8 cellular contexts compared by ENCODE assay signal in the genomic region with DNA sequence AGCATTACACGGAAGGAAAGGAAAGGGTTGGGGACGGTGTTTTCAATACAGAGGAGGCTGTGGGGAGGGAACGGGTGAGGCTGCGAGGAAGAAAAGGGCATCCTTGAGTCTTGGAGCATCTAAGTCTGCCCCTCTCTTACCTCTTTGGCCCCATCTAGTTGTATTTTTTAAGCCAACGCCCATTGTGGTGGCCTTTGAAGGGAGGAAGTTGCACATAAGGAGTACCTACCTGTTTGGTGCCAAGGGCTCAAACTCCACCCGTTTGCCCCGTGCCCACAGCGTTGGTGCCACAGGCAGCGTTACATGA.
A peak's percentile ranks its signal among the peaks of the same experiment; 100 is the strongest.
DNase-seq lines count a peak whose midpoint lies in the region; ATAC-seq and TF ChIP-seq lines count a peak whose summit lies in the region.

No MANE protein-coding gene starts in this region.

- TF ChIP-seq POLR2A in tibial nerve (IDR thresholded peaks at IDR 0.05), result no peak

- peaks cover 0 to 19% (median 11%) of the 10 kb centered on the region in 4 donors for H3K4me1 ChIP-seq in tibial nerve

- H3K9me3 Mint-ChIP-seq in memory B cell, result no peaks in the 10 kb centered on the region

- H3K4me1 Mint-ChIP-seq in memory B cell, result peaks cover 11% of the 10 kb centered on the region

- peak; percentile 31 for ATAC-seq in memory B cell (ENCODE audit: low read depth)
- no peak for ATAC-seq in HG02571 (IDR thresholded peaks at IDR 0.05; ENCODE audit: unreplicated experiment)

- H3K4me3 Mint-ChIP-seq in memory B cell, result peak overlapping the region; percentile 35

- no peak for TF ChIP-seq EP300 in tibial nerve (IDR thresholded peaks at IDR 0.05)

- intact Hi-C loops in head of caudate nucleus (cut with DNase I), result no loop called here

- peaks cover 33% of the 10 kb centered on the region for H3K27me3 Mint-ChIP-seq in memory B cell

- peak; percentile 30 for DNase-seq in activated gamma-delta T cell treated with Interleukin-2 at 50 U/mL for 16 hours
- DNase-seq in activated gamma-delta T cell (lab: John Stamatoyannopoulos, UW), result no peak
- no peak for DNase-seq in astrocyte of the cerebellum (ENCODE audit: low read depth)
- no peak for DNase-seq in memory B cell (ENCODE audit: low spot score in 2 of 2)
- no peak for DNase-seq in tibial nerve (ENCODE audit: low spot score in 2 of 2)
- no peak for DNase-seq in OCI-M1 (lab: John Stamatoyannopoulos, UW)
- DNase-seq in head of caudate nucleus, result no peak

- H3K4me3 ChIP-seq in astrocyte of the cerebellum (ENCODE audit: low read depth, low read length), result peak overlapping the region; percentile 49
- H3K4me3 ChIP-seq in tibial nerve, result peak overlapping the region; percentile 11 to 55 (median 34)

- in situ Hi-C loops in astrocyte of the cerebellum (cut with HindIII; ENCODE audit: low sequenced_read_pairs), result no loop called here

- no peak overlapping the region for H3K27ac ChIP-seq in tibial nerve

- no peak for TF ChIP-seq CTCF in astrocyte of the cerebellum (IDR thresholded peaks at IDR 0.05; ENCODE audit: low read depth, low read length, missing control alignments)
- no peak for TF ChIP-seq CTCF in tibial nerve (IDR thresholded peaks at IDR 0.05)

- no peaks in the 10 kb centered on the region for H3K36me3 ChIP-seq in tibial nerve

- no peak overlapping the region for H3K27ac Mint-ChIP-seq in memory B cell

- peaks cover 0 to 30% of the 10 kb centered on the region in 2 donors for H3K27me3 ChIP-seq in tibial nerve

- H3K36me3 Mint-ChIP-seq in memory B cell, result no peaks in the 10 kb centered on the region

- WGBS in tibial nerve, 2 donors, result 21 to 45% methylated on average over 6 to 9 of the region's 9 CpGs

- no peaks in the 10 kb centered on the region for H3K9me3 ChIP-seq in tibial nerve
